Comparison of ENCODE assay signal across 8 cellular contexts in the genomic region with DNA sequence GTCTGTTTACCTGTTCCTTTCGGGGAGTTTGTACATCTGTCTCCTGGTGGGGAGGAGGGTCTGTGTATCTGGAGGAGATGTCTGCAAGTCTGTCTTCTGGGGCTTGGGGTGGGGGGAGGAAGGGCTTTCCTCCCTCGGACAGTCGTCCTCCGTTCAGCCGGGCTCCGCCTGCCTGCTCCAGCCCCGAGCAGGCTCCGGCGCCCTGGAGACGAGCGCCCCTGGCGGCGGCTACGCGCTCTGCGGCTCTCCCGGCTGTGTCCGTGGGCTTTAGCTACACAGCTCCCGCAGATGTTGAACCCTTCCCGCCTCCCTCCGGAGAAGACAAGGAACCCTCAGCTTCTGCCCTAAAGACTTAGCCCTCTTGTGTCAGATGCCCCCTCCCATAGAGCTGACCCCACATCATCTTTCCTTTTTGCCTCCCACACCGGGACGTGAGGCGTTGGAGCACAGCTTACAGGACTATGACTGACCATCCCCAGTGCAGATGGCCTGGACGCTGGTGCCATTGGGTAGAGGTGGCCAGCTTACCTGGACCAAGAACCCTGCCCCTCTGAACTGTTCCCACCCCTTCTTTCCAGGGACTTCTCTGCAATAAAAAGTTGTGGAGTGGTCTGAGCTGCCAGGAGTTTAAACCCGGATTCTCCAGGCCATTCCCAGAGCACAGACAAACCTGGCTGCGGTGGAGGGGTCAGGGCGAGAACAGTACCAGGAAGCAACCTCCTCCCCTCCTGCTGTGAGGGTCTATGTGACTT. TPM values are rescaled to one million over a fixed set of nuclear protein-coding genes. Genes with fewer than 3 reads are reported as not detected.
DNase-seq lines count a peak whose midpoint lies in the region; ATAC-seq, FAIRE-seq and TF ChIP-seq lines count a peak whose summit lies in the region.

No MANE protein-coding gene starts in this region.

- peak overlapping the region; percentile 95 for H3K27ac ChIP-seq in foreskin keratinocyte
- H3K27ac ChIP-seq in neuronal stem cell (replicated peaks; ENCODE audit: low read length): no peak overlapping the region
- H3K27ac ChIP-seq in stomach smooth muscle (ENCODE audit: low read length): peak overlapping the region; percentile 96

- no peaks in the 10 kb centered on the region for H3K79me1 ChIP-seq in neuronal stem cell (ENCODE audit: low read depth, low read length)

- H3K4me3 ChIP-seq in neuronal stem cell (ENCODE audit: low read length in 2 of 2) (peak overlapping the region in 1 of 2 donors; percentile 42), stomach smooth muscle (ENCODE audit: low read length in 2 of 2) (peak overlapping the region; percentile 67 to 72)

- H2AK5ac ChIP-seq in neuronal stem cell (ENCODE audit: low read depth, low read length): no peak overlapping the region

- peaks cover 3% of the 10 kb centered on the region for H3K4me1 Mint-ChIP-seq in activated T-helper 2 cell treated with anti-CD3 and anti-CD28 coated beads, Interferon-gamma antibody, Interleukin-2, Interleukin-4, amounts not matched to agents 10 μg/mL and 5 μg/mL and 100 μg/mL, durations not matched to agents 14 hours and 24 hours and 36 hours (ENCODE audit: low read depth)

- no peaks in the 10 kb centered on the region for H3K36me3 Mint-ChIP-seq in activated T-helper 2 cell treated with anti-CD3 and anti-CD28 coated beads, Interferon-gamma antibody, Interleukin-2, Interleukin-4, amounts not matched to agents 10 μg/mL and 5 μg/mL and 100 μg/mL, durations not matched to agents 14 hours and 24 hours and 36 hours (ENCODE audit: low read depth)

- no peak overlapping the region for H2BK12ac ChIP-seq in neuronal stem cell (ENCODE audit: low read length)

- H2BK120ac ChIP-seq in neuronal stem cell (ENCODE audit: low read depth, low read length): no peak overlapping the region

- H3K4me1 ChIP-seq in foreskin keratinocyte (peaks cover 22% of the 10 kb centered on the region), neuronal stem cell (ENCODE audit: control insufficient read depth in 2 of 2, insufficient read depth in 1 of 2, low read depth in 1 of 2, low read length in 2 of 2) (peaks cover 3 to 17% of the 10 kb centered on the region in 2 donors), stomach smooth muscle (ENCODE audit: control insufficient read depth, insufficient read depth, low read length) (peaks cover 31% of the 10 kb centered on the region)

- peaks cover 34% of the 10 kb centered on the region for H3K27me3 Mint-ChIP-seq in activated T-helper 2 cell treated with anti-CD3 and anti-CD28 coated beads, Interferon-gamma antibody, Interleukin-2, Interleukin-4, amounts not matched to agents 10 μg/mL and 5 μg/mL and 100 μg/mL, durations not matched to agents 14 hours and 24 hours and 36 hours (ENCODE audit: low read depth)

- no peaks in the 10 kb centered on the region for H3K9me3 Mint-ChIP-seq in activated T-helper 2 cell treated with anti-CD3 and anti-CD28 coated beads, Interferon-gamma antibody, Interleukin-2, Interleukin-4, amounts not matched to agents 10 μg/mL and 5 μg/mL and 100 μg/mL, durations not matched to agents 14 hours and 24 hours and 36 hours

- H3K18ac ChIP-seq in neuronal stem cell (ENCODE audit: low read length): peak overlapping the region; percentile 31

- TF ChIP-seq CTCF in foreskin keratinocyte (conservative IDR thresholded peaks at IDR 0.05): peak; percentile 89

- H2BK5ac ChIP-seq in neuronal stem cell (ENCODE audit: low read length): no peak overlapping the region

- no peak overlapping the region for H3K4ac ChIP-seq in neuronal stem cell (ENCODE audit: low read length)

- no peak overlapping the region for H3K4me3 Mint-ChIP-seq in activated T-helper 2 cell treated with anti-CD3 and anti-CD28 coated beads, Interferon-gamma antibody, Interleukin-2, Interleukin-4, amounts not matched to agents 10 μg/mL and 5 μg/mL and 100 μg/mL, durations not matched to agents 14 hours and 24 hours and 36 hours (ENCODE audit: low read depth)

- peak overlapping the region; percentile 56 for H3K4me2 ChIP-seq in neuronal stem cell (ENCODE audit: insufficient read depth, low read length, poor library complexity, severe bottlenecking)

- intact Hi-C loops in activated T-helper 2 cell treated with anti-CD3 and anti-CD28 coated beads, Interferon-gamma antibody, Interleukin-2, Interleukin-4, amounts not matched to agents 10 μg/mL and 5 μg/mL and 100 μg/mL, durations not matched to agents 14 hours and 24 hours and 36 hours (cut with micrococcal nuclease): loop anchor here (5.0 kb wide), 1 partner anchor 57 kb away; no protein-coding TSS in a partner anchor

- H3K9ac ChIP-seq in neuronal stem cell (ENCODE audit: low read depth, low read length, poor library complexity) (no peak overlapping the region), stomach smooth muscle (ENCODE audit: low read length in 2 of 2) (peak overlapping the region; percentile 74 to 79)

- H3K23ac ChIP-seq in neuronal stem cell (ENCODE audit: low read depth, low read length, poor library complexity): no peak overlapping the region

- peak overlapping the region; percentile 28 for H2BK15ac ChIP-seq in neuronal stem cell (ENCODE audit: low read length)

- no peaks in the 10 kb centered on the region for H3K9me3 ChIP-seq in neuronal stem cell (replicated peaks in 1 of 2; ENCODE audit: control insufficient read depth in 2 of 2, insufficient read depth in 1 of 2, low read depth in 1 of 2, low read length in 2 of 2)
- H3K9me3 ChIP-seq in stomach smooth muscle (ENCODE audit: control insufficient read depth in 2 of 2, low read length in 2 of 2): no peaks in the 10 kb centered on the region

- peak overlapping the region; percentile 69 for H2AFZ ChIP-seq in neuronal stem cell (ENCODE audit: low read length)

- no CpG with 5 or more reads among the region's 28 CpGs for WGBS in neuronal stem cell (ENCODE audit: extremely low coverage in 2 of 2, insufficient read length in 2 of 2, insufficient replicate concordance in 1 of 2), 2 donors

- DNase-seq in A172 (ENCODE audit: low spot score) (peak; percentile 59), HTR-8/SVneo (ENCODE audit: insufficient read length, low spot score) (peak; percentile 81), RKO (ENCODE audit: low spot score) (peak; percentile 49), foreskin keratinocyte (peak in 1 of 2 donors; percentile 54), neuronal stem cell (ENCODE audit: low spot score) (peak; percentile 69)
- DNase-seq in activated T-helper 2 cell treated with anti-CD3 and anti-CD28 coated beads, Interferon-gamma antibody, Interleukin-2, Interleukin-4, amounts not matched to agents 10 μg/mL and 5 μg/mL and 100 μg/mL, durations not matched to agents 14 hours and 24 hours and 36 hours (ENCODE audit: low spot score): peak; percentile 63

- H3K27ac Mint-ChIP-seq in activated T-helper 2 cell treated with anti-CD3 and anti-CD28 coated beads, Interferon-gamma antibody, Interleukin-2, Interleukin-4, amounts not matched to agents 10 μg/mL and 5 μg/mL and 100 μg/mL, durations not matched to agents 14 hours and 24 hours and 36 hours: no peak overlapping the region

- no peak overlapping the region for H4K8ac ChIP-seq in neuronal stem cell (ENCODE audit: low read depth, low read length)

- peak; percentile 84 for FAIRE-seq in HTR-8/SVneo (lab: Jason Lieb, UNC)

- H3K36me3 ChIP-seq in neuronal stem cell (replicated peaks in 1 of 2; ENCODE audit: control insufficient read depth in 2 of 2, insufficient read depth in 2 of 2, low read length in 2 of 2) (no peaks in the 10 kb centered on the region), stomach smooth muscle (ENCODE audit: control insufficient read depth in 2 of 2, insufficient read depth in 2 of 2, low read length in 2 of 2) (no peaks in the 10 kb centered on the region)

- H3K14ac ChIP-seq in neuronal stem cell (ENCODE audit: low read length): peak overlapping the region; percentile 14

- H3K27me3 ChIP-seq in foreskin keratinocyte (no peaks in the 10 kb centered on the region), neuronal stem cell (ENCODE audit: control insufficient read depth in 3 of 3, insufficient read depth in 3 of 3, low read depth in 1 of 3, low read length in 3 of 3) (peaks cover 0 to 13% (median 2%) of the 10 kb centered on the region in 3 experiments), stomach smooth muscle (ENCODE audit: control insufficient read depth in 1 of 2, insufficient read depth in 2 of 2, low read length in 2 of 2) (peaks cover 0 to 3% of the 10 kb centered on the region in 2 donors)

- no peak overlapping the region for H4K91ac ChIP-seq in neuronal stem cell (ENCODE audit: low read depth, low read length, poor library complexity)

- ATAC-seq in GM18498 (IDR thresholded peaks at IDR 0.05; ENCODE audit: unreplicated experiment) (peak; percentile 70), foreskin keratinocyte (peak; percentile 70)

RNA-seq across cellular contexts. Expression of gene KRT86, which starts 4.7 kb away (rescaled TPM):
- 1.5 and 1.6 TPM in 2 replicates for total RNA-seq in A172 (2014; rRNA removed; shearing (Covaris generic))
- 0.28 and 0.34 TPM in 2 replicates for total RNA-seq in activated T-helper 2 cell treated with anti-CD3 and anti-CD28 coated beads, Interferon-gamma antibody, Interleukin-2, Interleukin-4, amounts not matched to agents 10 μg/mL and 5 μg/mL and 100 μg/mL, durations not matched to agents 14 hours and 24 hours and 36 hours
- 0.04 TPM in 1 of 2 replicates, not detected in the other for total RNA-seq in foreskin keratinocyte
- polyA plus RNA-seq in foreskin keratinocyte: 0.02 TPM in 1 of 2 replicates, not detected in the other
- 0.06 TPM for polyA plus RNA-seq in neuronal stem cell (2013, experiment 1 of 2)
- polyA plus RNA-seq in neuronal stem cell (2013, experiment 2 of 2): 0.08 TPM

RNA-seq across cellular contexts. Expression of gene KRT81, which starts 12.2 kb away (rescaled TPM):
- total RNA-seq in A172 (2014; rRNA removed; shearing (Covaris generic)): 59.0 and 66.4 TPM in 2 replicates
- total RNA-seq in activated T-helper 2 cell treated with anti-CD3 and anti-CD28 coated beads, Interferon-gamma antibody, Interleukin-2, Interleukin-4, amounts not matched to agents 10 μg/mL and 5 μg/mL and 100 μg/mL, durations not matched to agents 14 hours and 24 hours and 36 hours: not detected in 2 replicates
- not detected in 2 replicates for total RNA-seq in foreskin keratinocyte
- polyA plus RNA-seq in foreskin keratinocyte: 0.10 and 0.14 TPM in 2 replicates
- polyA plus RNA-seq in neuronal stem cell (2013, experiment 1 of 2): 0.03 TPM
- polyA plus RNA-seq in neuronal stem cell (2013, experiment 2 of 2): not detected

RNA-seq across cellular contexts. Expression of gene KRT83, which starts 42.1 kb away (rescaled TPM):
- 0.05 and 0.41 TPM in 2 replicates for total RNA-seq in A172 (2014; rRNA removed; shearing (Covaris generic))
- total RNA-seq in activated T-helper 2 cell treated with anti-CD3 and anti-CD28 coated beads, Interferon-gamma antibody, Interleukin-2, Interleukin-4, amounts not matched to agents 10 μg/mL and 5 μg/mL and 100 μg/mL, durations not matched to agents 14 hours and 24 hours and 36 hours: not detected in 2 replicates
- total RNA-seq in foreskin keratinocyte: not detected in 2 replicates
- not detected in 2 replicates for polyA plus RNA-seq in foreskin keratinocyte
- polyA plus RNA-seq in neuronal stem cell (2013, experiment 1 of 2): not detected
- polyA plus RNA-seq in neuronal stem cell (2013, experiment 2 of 2): not detected

RNA-seq across cellular contexts. Expression of gene KRT7, which starts 46.1 kb away (rescaled TPM):
- 13.8 and 16.1 TPM in 2 replicates for total RNA-seq in A172 (2014; rRNA removed; shearing (Covaris generic))
- 4.2 and 4.7 TPM in 2 replicates for total RNA-seq in activated T-helper 2 cell treated with anti-CD3 and anti-CD28 coated beads, Interferon-gamma antibody, Interleukin-2, Interleukin-4, amounts not matched to agents 10 μg/mL and 5 μg/mL and 100 μg/mL, durations not matched to agents 14 hours and 24 hours and 36 hours
- total RNA-seq in foreskin keratinocyte: 512 and 2,317 TPM in 2 replicates
- polyA plus RNA-seq in foreskin keratinocyte: 509 and 2,315 TPM in 2 replicates
- 0.24 TPM for polyA plus RNA-seq in neuronal stem cell (2013, experiment 1 of 2)
- polyA plus RNA-seq in neuronal stem cell (2013, experiment 2 of 2): 0.18 TPM

Comparison
In these comparisons a context has a peak if more than half of its experiments do, and no peak if none do; other contexts are left out.
1. RNA of gene KRT81, which starts 12.2 kb away (total RNA-seq): 59.0 to 66.4 TPM in A172; not detected in foreskin keratinocyte and not detected in activated T-helper 2 cell treated with anti-CD3 and anti-CD28 coated beads, Interferon-gamma antibody, Interleukin-2, Interleukin-4, amounts not matched to agents 10 μg/mL and 5 μg/mL and 100 μg/mL, durations not matched to agents 14 hours and 24 hours and 36 hours; every median in the first group is over 10 times any median in the second.